1 cellular context compared by ENCODE assay signal in the genomic region with DNA sequence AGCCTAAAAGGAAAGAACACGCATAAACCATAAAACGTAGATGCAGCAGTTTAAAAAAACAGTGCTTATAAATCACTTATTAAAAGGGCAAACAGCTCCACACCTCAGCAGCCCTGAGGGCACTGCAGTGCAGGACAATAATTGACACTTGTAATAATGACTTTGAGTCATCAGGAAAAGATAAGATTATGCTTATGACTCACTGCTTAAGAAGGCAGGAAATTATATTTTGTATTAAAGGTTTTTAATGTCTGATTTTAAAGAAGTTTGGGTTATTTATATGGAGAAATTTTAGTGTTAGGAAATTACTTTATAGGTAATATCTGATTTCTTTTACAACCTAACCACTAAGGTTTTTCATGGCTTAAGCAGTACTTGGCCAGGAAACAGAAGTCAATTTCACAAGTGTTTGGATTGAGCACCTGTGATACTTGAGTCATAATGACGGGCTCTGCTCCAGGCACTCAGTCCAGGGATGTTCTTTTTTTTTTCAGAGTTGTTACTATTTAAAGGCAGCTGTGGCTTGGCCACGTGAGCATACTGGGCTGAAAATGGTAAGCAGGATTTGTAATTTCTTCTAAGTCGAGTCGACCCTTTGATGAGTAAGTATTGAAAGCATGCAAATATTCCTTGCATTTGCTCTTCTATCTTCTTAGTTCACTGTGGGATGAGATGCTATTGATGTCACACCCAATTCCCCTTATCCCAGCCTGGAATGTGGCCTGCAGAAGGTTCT.
TF ChIP-seq lines count a peak whose summit lies in the region.

No MANE protein-coding gene starts in this region.

TF ChIP-seq in GM12878, 131 proteins besides CTCF, POLR2A, EP300 and RAD21:
- no peak for TF ChIP-seq RCOR1 (conservative IDR thresholded peaks at IDR 0.05; ENCODE audit: low read depth, low read length)
- peak; percentile 18; the same call in 1 of the 2 replicates for TF ChIP-seq RUNX3 (IDR thresholded peaks at IDR 0.05; ENCODE audit: low read length)
